ENCODE assay signal across 25 cellular contexts in genomic region chr1:188763541-188763940, GRCh38.
"Had no signal": no experiment of that assay in that cellular context is flagged by ENCODE, and none has a peak within 500 bp of the region (broad histone marks: within the 10 kb centered on the region; RNA-seq: fewer than 3 reads in every experiment).

No MANE protein-coding gene starts in this region.

- DNase-seq: activated B cell treated with CpG ODN at 0.5 μM for 24 hours; activated CD4-positive, alpha-beta T cell treated with anti-CD3 and anti-CD28 coated beads for 48 hours; activated CD4-positive, alpha-beta T cell treated with anti-CD3 and anti-CD28 coated beads, Interleukin-2, amount 50 U/mL, for 1 hour; activated CD4-positive, alpha-beta T cell treated with anti-CD3 and anti-CD28 coated beads, Interleukin-2, amount 50 U/mL, for 48 hours; activated CD8-positive, alpha-beta memory T cell treated with anti-CD3 and anti-CD28 coated beads for 24 hours; activated CD8-positive, alpha-beta T cell treated with anti-CD3 and anti-CD28 coated beads for 36 hours; activated effector memory CD4-positive, alpha-beta T cell treated with Interleukin-2 at 50 U/mL for 16 hours; activated gamma-delta T cell treated with Interleukin-2 at 50 U/mL for 16 hours; activated naive CD4-positive, alpha-beta T cell treated with anti-CD3 and anti-CD28 coated beads, Interleukin-2, amount 50 U/mL, for 16 hours; activated naive CD4-positive, alpha-beta T cell treated with Interleukin-2 at 50 U/mL for 16 hours; activated T-cell treated with anti-CD3 and anti-CD28 coated beads, Interleukin-2, amount 50 U/mL, for 4 hours; amygdala; aorta; body of pancreas; caudate nucleus; cortex of kidney; dermis blood vessel endothelial cell; effector CD4-positive, alpha-beta T cell; effector memory CD8-positive, alpha-beta T cell; esophagus squamous epithelium; foreskin melanocyte; heart right ventricle; T-helper 2 cell; WERI-Rb-1 had no signal

- FAIRE-seq: colon had no signal
